In the genomic region with DNA sequence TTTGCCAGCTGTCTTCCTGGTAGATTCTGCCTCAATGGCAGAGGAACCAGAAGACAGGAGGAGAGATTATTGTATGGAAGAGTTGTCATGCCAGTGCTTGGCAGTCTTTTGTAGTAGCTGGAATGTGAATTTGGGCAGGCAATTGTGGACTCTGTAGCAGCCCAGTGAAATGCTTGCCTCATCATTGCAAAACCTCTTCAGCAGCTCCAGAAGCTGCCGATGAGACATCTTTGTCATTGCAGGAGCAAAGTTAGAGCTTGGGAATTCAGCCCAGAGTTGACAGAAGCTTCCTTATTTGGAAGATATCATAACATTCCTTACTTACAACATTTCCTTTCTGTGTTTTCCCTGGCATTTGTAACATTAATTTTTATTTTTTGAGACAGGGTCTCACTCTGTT, we compare ENCODE assay signal across 27 cellular contexts.
"Had no signal": no experiment of that assay in that cellular context is flagged by ENCODE, and none has a peak within 500 bp of the region (broad histone marks: within the 10 kb centered on the region; RNA-seq: fewer than 3 reads in every experiment).

No MANE protein-coding gene starts in this region.

- H3K27ac Mint-ChIP-seq: activated CD8-positive, alpha-beta T cell treated with anti-CD3 and anti-CD28 coated beads, Interleukin-2, amount 10 ng/mL, durations not matched to agents 7 days and 5 days; activated naive CD8-positive, alpha-beta T cell treated with anti-CD3 and anti-CD28 coated beads, Interleukin-2, amount 10 ng/mL, durations not matched to agents 7 days and 5 days; T-helper 1 cell treated with Interleukin-12 subunit alpha and Interleukin-12 subunit beta and Interleukin-4 antibody, amounts not matched to agents 30 μg/mL and 1 μg/mL, for 36 hours; WTC11 had no signal

- H3K27ac ChIP-seq: adrenal gland, SJCRH30 had no signal

- H3K9me3 Mint-ChIP-seq: activated naive CD8-positive, alpha-beta T cell treated with anti-CD3 and anti-CD28 coated beads, Interleukin-2, amount 10 ng/mL, durations not matched to agents 7 days and 5 days; WTC11 had no signal

- H3K4me3 Mint-ChIP-seq: activated CD8-positive, alpha-beta T cell treated with anti-CD3 and anti-CD28 coated beads, Interleukin-2, amount 10 ng/mL, durations not matched to agents 7 days and 5 days; activated naive CD8-positive, alpha-beta T cell treated with anti-CD3 and anti-CD28 coated beads, Interleukin-2, amount 10 ng/mL, durations not matched to agents 7 days and 5 days; T-helper 1 cell treated with Interleukin-12 subunit alpha and Interleukin-12 subunit beta and Interleukin-4 antibody, amounts not matched to agents 30 μg/mL and 1 μg/mL, for 36 hours; WTC11 had no signal

- H3K27me3 Mint-ChIP-seq: activated naive CD8-positive, alpha-beta T cell treated with anti-CD3 and anti-CD28 coated beads, Interleukin-2, amount 10 ng/mL, durations not matched to agents 7 days and 5 days had no signal

- ATAC-seq: activated CD8-positive, alpha-beta T cell treated with anti-CD3 and anti-CD28 coated beads, Interleukin-2, amount 10 ng/mL, durations not matched to agents 7 days and 5 days; SK-N-SH treated with all-trans-retinoic acid at 6 μM for 48 hours; WTC11 had no signal

- H3K36me3 ChIP-seq: adrenal gland, SJCRH30 had no signal

- DNase-seq: activated CD4-positive, alpha-beta T cell treated with anti-CD3 and anti-CD28 coated beads for 48 hours; activated CD4-positive, alpha-beta T cell treated with anti-CD3 and anti-CD28 coated beads, Interleukin-2, amount 50 U/mL, for 4 hours; activated CD4-positive, CD25-positive, alpha-beta regulatory T cell treated with anti-CD3 and anti-CD28 coated beads, Interleukin-2, amount 50 U/mL, for 72 hours; activated CD8-positive, alpha-beta memory T cell treated with anti-CD3 and anti-CD28 coated beads, Interleukin-2, amount 50 U/mL, for 48 hours; activated CD8-positive, alpha-beta T cell treated with anti-CD3 and anti-CD28 coated beads, Interleukin-2, amount 10 ng/mL, durations not matched to agents 7 days and 5 days; activated naive CD4-positive, alpha-beta T cell treated with anti-CD3 and anti-CD28 coated beads, Interleukin-2, amount 50 U/mL, for 16 hours; activated naive CD8-positive, alpha-beta T cell treated with anti-CD3 and anti-CD28 coated beads, Interleukin-2, amount 10 ng/mL, durations not matched to agents 7 days and 5 days; activated T-cell treated with anti-CD3 and anti-CD28 coated beads, Interleukin-2, amount 50 U/mL, for 1 hour; adrenal gland; anterior cingulate cortex; central memory CD4-positive, alpha-beta T cell; Kasumi-1; NCI-H1048; NCI-H146; NCI-H1930; NCI-H2171 treated with DMSO at 0.1 percent for 48 hours; NCI-H345; NCI-H510A; NCI-H526 treated with DMSO at 0.1 percent for 48 hours; NCI-H82; Right ventricle myocardium superior; RPMI8226; SJCRH30; SW 1271 had no signal

- H3K27me3 ChIP-seq: adrenal gland, SJCRH30 had no signal

- H3K36me3 Mint-ChIP-seq: activated naive CD8-positive, alpha-beta T cell treated with anti-CD3 and anti-CD28 coated beads, Interleukin-2, amount 10 ng/mL, durations not matched to agents 7 days and 5 days; WTC11 had no signal

- H3K4me1 ChIP-seq: adrenal gland, SJCRH30 had no signal

- H3K4me1 Mint-ChIP-seq: activated naive CD8-positive, alpha-beta T cell treated with anti-CD3 and anti-CD28 coated beads, Interleukin-2, amount 10 ng/mL, durations not matched to agents 7 days and 5 days; WTC11 had no signal

- H3K9me3 ChIP-seq: adrenal gland, SJCRH30 had no signal

- H3K4me3 ChIP-seq: adrenal gland, SJCRH30 had no signal
